1 cellular context compared by ENCODE assay signal in genomic region chr12:52050771-52051541, GRCh38.
A peak's percentile ranks its signal among the peaks of the same experiment; 100 is the strongest.
TF ChIP-seq lines count a peak whose summit lies in the region.

TSS of gene NR4A1 (plus strand) at chr12:52051442. CDS start at chr12:52054329, 2,887 bp downstream.

TF ChIP-seq in K562, 482 proteins besides CTCF, POLR2A, EP300 and RAD21 (continued from another document and continues in another):
- TF ChIP-seq PTTG1 (tag; IDR thresholded peaks at IDR 0.05; ENCODE audit: low read depth) = no peak
- TF ChIP-seq NFE2L1 (tag; IDR thresholded peaks at IDR 0.05; ENCODE audit: borderline replicate concordance, low read depth) = no peak
- TF ChIP-seq THAP7 (CRISPR knock-in tag; IDR thresholded peaks at IDR 0.05) = no peak
- TF ChIP-seq RFX5 (IDR thresholded peaks at IDR 0.05; ENCODE audit: low read depth, low read length) = no peak
- peak; percentile 84 for TF ChIP-seq CREB1 (IDR thresholded peaks at IDR 0.05)
- TF ChIP-seq CREB1 (CRISPR knock-in tag; IDR thresholded peaks at IDR 0.05) = peak; percentile 88
- TF ChIP-seq ZNF445 (CRISPR knock-in tag; IDR thresholded peaks at IDR 0.05; ENCODE audit: low read depth) = no peak
- TF ChIP-seq ZNF740 (CRISPR knock-in tag; IDR thresholded peaks at IDR 0.05) = peak; percentile 68; the same call in 1 of the 2 replicates
- peak in 1 of 2 experiments; percentile 81; a peak in 2 of 4 replicates for TF ChIP-seq ZNF740 (tag; IDR thresholded peaks at IDR 0.05)
- no peak for TF ChIP-seq ZBTB49 (CRISPR knock-in tag; IDR thresholded peaks at IDR 0.05; ENCODE audit: borderline replicate concordance)
- TF ChIP-seq PHB2 (IDR thresholded peaks at IDR 0.05; ENCODE audit: low read depth) = no peak
- no peak for TF ChIP-seq ZNF12 (CRISPR knock-in tag; IDR thresholded peaks at IDR 0.05)
- TF ChIP-seq ETS2 (tag; IDR thresholded peaks at IDR 0.05; ENCODE audit: borderline replicate concordance, poor library complexity, severe bottlenecking) = no peak
- TF ChIP-seq ZNF696 (CRISPR knock-in tag; conservative IDR thresholded peaks at IDR 0.05) = no peak
- TF ChIP-seq GATAD2A (IDR thresholded peaks at IDR 0.05) = no peak
- TF ChIP-seq ZNF707 (CRISPR knock-in tag; conservative IDR thresholded peaks at IDR 0.05) = no peak
- TF ChIP-seq ZC3H8 (IDR thresholded peaks at IDR 0.05) = no peak
- TF ChIP-seq SP2 (IDR thresholded peaks at IDR 0.05; ENCODE audit: extremely low read depth, low read depth, low read length, poor library complexity, severe bottlenecking) = no peak
- no peak for TF ChIP-seq ZFPM2 (CRISPR knock-in tag; IDR thresholded peaks at IDR 0.05)
- no peak for TF ChIP-seq NFRKB (IDR thresholded peaks at IDR 0.05; ENCODE audit: low read depth)
- TF ChIP-seq SRSF3 (IDR thresholded peaks at IDR 0.05; ENCODE audit: insufficient read depth, low read length) = no peak
- no peak for TF ChIP-seq ZNF347 (CRISPR knock-in tag; IDR thresholded peaks at IDR 0.05; ENCODE audit: low read depth)
- TF ChIP-seq MNT (conservative IDR thresholded peaks at IDR 0.05) = peak; percentile 51 to 72
- no peak for TF ChIP-seq HMG20A (CRISPR knock-in tag; conservative IDR thresholded peaks at IDR 0.05)
- no peak for TF ChIP-seq CREB3 (tag; conservative IDR thresholded peaks at IDR 0.05; ENCODE audit: low read depth)
- TF ChIP-seq VEZF1 (CRISPR knock-in tag; IDR thresholded peaks at IDR 0.05) = peak; percentile 99
- no peak for TF ChIP-seq ZKSCAN8 (CRISPR knock-in tag; IDR thresholded peaks at IDR 0.05)
- no peak for TF ChIP-seq ZNF407 (IDR thresholded peaks at IDR 0.05; ENCODE audit: low read depth)
- no peak; the same call in 1 of the 2 replicates for TF ChIP-seq ZC3H4 (CRISPR knock-in tag; IDR thresholded peaks at IDR 0.05; ENCODE audit: borderline replicate concordance)
- no peak for TF ChIP-seq SLC30A9 (CRISPR knock-in tag; IDR thresholded peaks at IDR 0.05)
- TF ChIP-seq SP1 (CRISPR knock-in tag; IDR thresholded peaks at IDR 0.05) = peak; percentile 41; the same call in 1 of the 2 replicates
- TF ChIP-seq ZNF75A (CRISPR knock-in tag; IDR thresholded peaks at IDR 0.05) = no peak
- no peak for TF ChIP-seq SETDB1 (IDR thresholded peaks at IDR 0.05; ENCODE audit: low read length)
- TF ChIP-seq ZKSCAN1 (IDR thresholded peaks at IDR 0.05; ENCODE audit: low read depth, low read length) = no peak
- no peak for TF ChIP-seq ZNF584 (CRISPR knock-in tag; IDR thresholded peaks at IDR 0.05; ENCODE audit: low read depth)
